9 cellular contexts compared by ENCODE assay signal in the genomic region with DNA sequence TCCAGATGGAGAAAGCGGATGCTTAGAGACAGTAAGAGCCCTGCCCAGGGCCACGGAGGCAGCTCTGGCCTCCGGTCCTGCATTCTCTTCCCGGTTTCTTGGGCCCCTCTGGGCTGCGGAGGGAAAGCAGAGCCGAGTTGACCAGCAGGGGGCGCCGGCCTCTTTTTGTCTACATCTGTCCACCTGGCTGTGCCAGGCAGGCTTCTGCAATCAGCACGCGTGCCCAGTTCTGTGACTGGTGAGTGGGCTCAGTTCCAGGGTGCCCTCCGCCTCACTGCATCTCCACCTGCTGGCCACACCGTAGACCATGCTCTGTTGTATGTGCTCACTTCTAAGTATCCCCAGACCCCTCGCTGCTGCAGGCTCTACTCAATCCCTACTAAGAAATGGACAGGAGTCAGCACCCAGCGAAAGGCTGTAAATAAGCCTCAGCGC. TPM values are rescaled to one million over a fixed set of nuclear protein-coding genes. Genes with fewer than 3 reads are reported as not detected.
DNase-seq lines count a peak whose midpoint lies in the region; TF ChIP-seq lines count a peak whose summit lies in the region.
"Had no signal": no experiment of that assay in that cellular context is flagged by ENCODE, and none has a peak within 500 bp of the region (broad histone marks: within the 10 kb centered on the region; RNA-seq: fewer than 3 reads in every experiment).

No MANE protein-coding gene starts in this region.

- peak; percentile 71 for TF ChIP-seq CTCF in LNCaP clone FGC (IDR thresholded peaks at IDR 0.05; ENCODE audit: control insufficient read depth, extremely low read depth, insufficient read depth)
- TF ChIP-seq CTCF in foreskin fibroblast (IDR thresholded peaks at IDR 0.05; ENCODE audit: low read depth, low read length): peak; percentile 92
- TF ChIP-seq CTCF in suprapubic skin (IDR thresholded peaks at IDR 0.05): peak; percentile 77 to 89

- WGBS in suprapubic skin: 29% methylated on average over 8 of the region's 15 CpGs

- no peaks in the 10 kb centered on the region for H3K4me1 Mint-ChIP-seq in activated T-helper 2 cell treated with anti-CD3 and anti-CD28 coated beads, Interferon-gamma antibody, Interleukin-2, Interleukin-4, amounts not matched to agents 10 μg/mL and 5 μg/mL and 100 μg/mL, durations not matched to agents 14 hours and 24 hours and 36 hours (ENCODE audit: low read depth)

- no peaks in the 10 kb centered on the region for H3K36me3 ChIP-seq in suprapubic skin
- H3K36me3 ChIP-seq: BLaER1 treated with 17β-estradiol and CSF1 and Interleukin-3, amounts not matched to agents 10 nM and 100 nM had no signal

- H3K4me3 Mint-ChIP-seq in activated T-helper 2 cell treated with anti-CD3 and anti-CD28 coated beads, Interferon-gamma antibody, Interleukin-2, Interleukin-4, amounts not matched to agents 10 μg/mL and 5 μg/mL and 100 μg/mL, durations not matched to agents 14 hours and 24 hours and 36 hours (ENCODE audit: low read depth): no peak overlapping the region

- intact Hi-C loops in activated T-helper 2 cell treated with anti-CD3 and anti-CD28 coated beads, Interferon-gamma antibody, Interleukin-2, Interleukin-4, amounts not matched to agents 10 μg/mL and 5 μg/mL and 100 μg/mL, durations not matched to agents 14 hours and 24 hours and 36 hours (cut with micrococcal nuclease): loop anchor here (1.0 kb wide), 1 partner anchor 392 kb away; no protein-coding TSS in a partner anchor

- no peaks in the 10 kb centered on the region for H3K36me3 Mint-ChIP-seq in activated T-helper 2 cell treated with anti-CD3 and anti-CD28 coated beads, Interferon-gamma antibody, Interleukin-2, Interleukin-4, amounts not matched to agents 10 μg/mL and 5 μg/mL and 100 μg/mL, durations not matched to agents 14 hours and 24 hours and 36 hours (ENCODE audit: low read depth)

- no peak for TF ChIP-seq POLR2A in suprapubic skin (IDR thresholded peaks at IDR 0.05)

- H3K9me3 ChIP-seq in suprapubic skin: no peaks in the 10 kb centered on the region
- H3K9me3 ChIP-seq: BLaER1 treated with 17β-estradiol and CSF1 and Interleukin-3, amounts not matched to agents 10 nM and 100 nM had no signal

- H3K4me1 ChIP-seq in suprapubic skin: peaks cover 7% of the 10 kb centered on the region

- H3K4me3 ChIP-seq in LNCaP clone FGC (ENCODE audit: low read depth, low read length) (no peak overlapping the region), foreskin fibroblast (ENCODE audit: low read depth in 1 of 2, low read length in 2 of 2) (no peak overlapping the region), suprapubic skin (no peak overlapping the region)
- H3K4me3 ChIP-seq: BLaER1 treated with 17β-estradiol and CSF1 and Interleukin-3, amounts not matched to agents 10 nM and 100 nM had no signal

- TF ChIP-seq EP300 in suprapubic skin (IDR thresholded peaks at IDR 0.05): no peak

- no peak overlapping the region for H3K27ac Mint-ChIP-seq in activated T-helper 2 cell treated with anti-CD3 and anti-CD28 coated beads, Interferon-gamma antibody, Interleukin-2, Interleukin-4, amounts not matched to agents 10 μg/mL and 5 μg/mL and 100 μg/mL, durations not matched to agents 14 hours and 24 hours and 36 hours

- H3K9me3 Mint-ChIP-seq in activated T-helper 2 cell treated with anti-CD3 and anti-CD28 coated beads, Interferon-gamma antibody, Interleukin-2, Interleukin-4, amounts not matched to agents 10 μg/mL and 5 μg/mL and 100 μg/mL, durations not matched to agents 14 hours and 24 hours and 36 hours: no peaks in the 10 kb centered on the region

- peaks cover 6% of the 10 kb centered on the region for H3K27me3 ChIP-seq in suprapubic skin
- H3K27me3 ChIP-seq: BLaER1 treated with 17β-estradiol and CSF1 and Interleukin-3, amounts not matched to agents 10 nM and 100 nM had no signal

- no peak overlapping the region for H3K27ac ChIP-seq in suprapubic skin
- H3K27ac ChIP-seq: BLaER1 treated with 17β-estradiol and CSF1 and Interleukin-3, amounts not matched to agents 10 nM and 100 nM had no signal

- H3K27me3 Mint-ChIP-seq in activated T-helper 2 cell treated with anti-CD3 and anti-CD28 coated beads, Interferon-gamma antibody, Interleukin-2, Interleukin-4, amounts not matched to agents 10 μg/mL and 5 μg/mL and 100 μg/mL, durations not matched to agents 14 hours and 24 hours and 36 hours (ENCODE audit: low read depth): peaks cover 19% of the 10 kb centered on the region

- DNase-seq in SIG-M5 treated with dmso at 0.1 percent for 504 hours (lab: John Stamatoyannopoulos, UW; ENCODE audit: unreplicated experiment): peak; percentile 57
- no peak for DNase-seq in SIG-M5 (lab: John Stamatoyannopoulos, UW)
- peak; percentile 80 for DNase-seq in LNCaP clone FGC (ENCODE audit: low read depth)
- peak; percentile 74 for DNase-seq in RKO (ENCODE audit: low spot score)
- peak; percentile 43 for DNase-seq in activated T-helper 2 cell treated with anti-CD3 and anti-CD28 coated beads, Interferon-gamma antibody, Interleukin-2, Interleukin-4, amounts not matched to agents 10 μg/mL and 5 μg/mL and 100 μg/mL, durations not matched to agents 14 hours and 24 hours and 36 hours (ENCODE audit: low spot score)
- peak; percentile 55 to 87 for DNase-seq in foreskin fibroblast
- DNase-seq in nucleus accumbens (lab: John Stamatoyannopoulos, UW): peak in 54 of 56 donors; percentile 10 to 91 (median 70)
- peak; percentile 90 to 92 for DNase-seq in suprapubic skin (ENCODE audit: low spot score in 2 of 2)

RNA-seq across cellular contexts. Expression of a gene that starts 6.7 kb away (rescaled TPM):
- total RNA-seq in activated T-helper 2 cell treated with anti-CD3 and anti-CD28 coated beads, Interferon-gamma antibody, Interleukin-2, Interleukin-4, amounts not matched to agents 10 μg/mL and 5 μg/mL and 100 μg/mL, durations not matched to agents 14 hours and 24 hours and 36 hours: 0.43 and 0.55 TPM in 2 replicates
- 1 to 10 TPM; 4.8 to 5.9 (median 5.6) TPM for total RNA-seq in suprapubic skin
